In genomic region chr7:83934118-83934734, GRCh38 we compare ENCODE assay signal across 11 cellular contexts.
A peak's percentile ranks its signal among the peaks of the same experiment; 100 is the strongest.
DNase-seq lines count a peak whose midpoint lies in the region; ATAC-seq and TF ChIP-seq lines count a peak whose summit lies in the region.
"Had no signal": no experiment of that assay in that cellular context is flagged by ENCODE, and none has a peak within 500 bp of the region (broad histone marks: within the 10 kb centered on the region; RNA-seq: fewer than 3 reads in every experiment).

No MANE protein-coding gene starts in this region.

- TF ChIP-seq CTCF in LNCAP (IDR thresholded peaks at IDR 0.05) (peak; percentile 31; the same call in 1 of the 2 replicates), chondrocyte (IDR thresholded peaks at IDR 0.05) (peak; percentile 83), nephron progenitor cell (IDR thresholded peaks at IDR 0.05) (peak; percentile 38)

- ATAC-seq in HG03457 (IDR thresholded peaks at IDR 0.05; ENCODE audit: unreplicated experiment) (no peak), HG03460 (IDR thresholded peaks at IDR 0.05; ENCODE audit: unreplicated experiment) (no peak), GM21529 (IDR thresholded peaks at IDR 0.05; ENCODE audit: unreplicated experiment) (no peak)

- H3K36me3 Mint-ChIP-seq in chondrocyte (ENCODE audit: low read depth) = no peaks in the 10 kb centered on the region
- no peaks in the 10 kb centered on the region for H3K36me3 Mint-ChIP-seq in nephron progenitor cell (ENCODE audit: low read depth)

- H3K4me3 Mint-ChIP-seq in chondrocyte (ENCODE audit: unreplicated experiment) (no peak overlapping the region), nephron progenitor cell (no peak overlapping the region)

- H3K27ac Mint-ChIP-seq in chondrocyte (ENCODE audit: unreplicated experiment) = no peak overlapping the region
- no peak overlapping the region for H3K27ac Mint-ChIP-seq in nephron progenitor cell

- H3K4me1 Mint-ChIP-seq in chondrocyte (ENCODE audit: low read depth) (peaks cover 2% of the 10 kb centered on the region), nephron progenitor cell (peaks cover 12% of the 10 kb centered on the region)

- no peaks in the 10 kb centered on the region for H3K27me3 Mint-ChIP-seq in chondrocyte (ENCODE audit: low read depth)
- no peaks in the 10 kb centered on the region for H3K27me3 Mint-ChIP-seq in nephron progenitor cell (ENCODE audit: low read depth, poor library complexity)

- peak; percentile 59 for DNase-seq in ELR (ENCODE audit: low read depth)
- DNase-seq in chondrocyte (ENCODE audit: low spot score) = no peak
- DNase-seq in nephron progenitor cell = no peak
- DNase-seq: amygdala, KBM-7, NCI-H526 treated with DMSO at 0.1 percent for 48 hours, transverse colon had no signal

- H3K9me3 Mint-ChIP-seq in chondrocyte (ENCODE audit: low read depth) (no peaks in the 10 kb centered on the region), nephron progenitor cell (no peaks in the 10 kb centered on the region)

Comparison
In these comparisons a context has a peak if more than half of its experiments do, and no peak if none do; other contexts are left out.
1. CTCF ChIP-seq: peak in every context shown above with its lines; median percentile 83 in chondrocyte; 38 in nephron progenitor cell; 31 in LNCAP.